34 cellular contexts compared by ENCODE assay signal in genomic region chr19:15811476-15811875, GRCh38. TPM values are rescaled to one million over a fixed set of nuclear protein-coding genes. Genes with fewer than 3 reads are reported as not detected.
"Had no signal": no experiment of that assay in that cellular context is flagged by ENCODE, and none has a peak within 500 bp of the region (broad histone marks: within the 10 kb centered on the region; RNA-seq: fewer than 3 reads in every experiment).

No MANE protein-coding gene starts in this region.

- H3K4me1 Mint-ChIP-seq: endodermal cell, mesothelial cell of epicardium had no signal

- H3K9me3 ChIP-seq: colonic mucosa, esophagus squamous epithelium, gastrocnemius medialis, heart right ventricle, left lung, lower lobe of right lung, mucosa of descending colon had no signal

- H3K36me3 ChIP-seq: colonic mucosa, esophagus squamous epithelium, gastrocnemius medialis, heart right ventricle, left lung, lower lobe of right lung had no signal

- H3K27ac ChIP-seq: colonic mucosa, esophagus squamous epithelium, gastrocnemius medialis, heart right ventricle, left lung, lower lobe of right lung had no signal

- H3K36me3 Mint-ChIP-seq: mesothelial cell of epicardium had no signal

- H3K27me3 ChIP-seq: colonic mucosa had no signal

- ATAC-seq: gastrocnemius medialis, heart right ventricle, left cardiac atrium, left lung, left ventricle myocardium superior, lower lobe of right lung had no signal

- H3K27ac Mint-ChIP-seq: dendritic cell treated with granulocyte-macrophage colony-stimulating factor and Interleukin-4, amounts not matched to agents 40 ng/mL and 50 ng/mL, for 4 days; endodermal cell; mesothelial cell of epicardium; naive B cell had no signal

- H3K4me3 Mint-ChIP-seq: dendritic cell treated with granulocyte-macrophage colony-stimulating factor and Interleukin-4, amounts not matched to agents 40 ng/mL and 50 ng/mL, for 4 days; endodermal cell; mesothelial cell of epicardium; naive B cell had no signal

- H3K9me3 Mint-ChIP-seq: dendritic cell treated with granulocyte-macrophage colony-stimulating factor and Interleukin-4, amounts not matched to agents 40 ng/mL and 50 ng/mL, for 4 days; effector memory CD8-positive, alpha-beta T cell; naive B cell had no signal

- FAIRE-seq: endometrium, endothelial cell of umbilical vein, islet of Langerhans, keratinocyte had no signal

- H3K4me3 ChIP-seq: colonic mucosa, esophagus squamous epithelium, gastrocnemius medialis, heart right ventricle, left lung, lower lobe of right lung, mucosa of descending colon had no signal

- DNase-seq: colonic mucosa, cortex of kidney, endodermal cell, esophagus squamous epithelium, foreskin fibroblast, foreskin melanocyte, gastrocnemius medialis, glutamatergic neuron, head of caudate nucleus, heart right ventricle, hippocampal formation, left cardiac atrium, left lung, left ventricle myocardium superior, lower lobe of right lung, mesenchymal stem cell, naive B cell had no signal

- H3K4me1 ChIP-seq: colonic mucosa, gastrocnemius medialis, left lung, lower lobe of right lung had no signal

RNA-seq across cellular contexts. Expression of gene OR10H1, which starts 4.0 kb away (rescaled TPM):
- total RNA-seq: colonic mucosa, dermis microvascular lymphatic vessel endothelial cell, endothelial cell of umbilical vein, epithelial cell of proximal tubule, esophagus mucosa, esophagus squamous epithelium, gastrocnemius medialis, glomerular endothelial cell, heart right ventricle, kidney epithelial cell, left cardiac atrium, left ventricle myocardium superior, lower lobe of right lung, lung microvascular endothelial cell, mesenteric fat pad, myocyte had no signal
- polyA plus RNA-seq: endothelial cell of umbilical vein, heart right ventricle, keratinocyte had no signal

RNA-seq across cellular contexts. Expression of gene OR10H5, which starts 24.0 kb away (rescaled TPM):
- total RNA-seq: colonic mucosa, dermis microvascular lymphatic vessel endothelial cell, endodermal cell, endothelial cell of umbilical vein, epithelial cell of proximal tubule, esophagus mucosa, esophagus squamous epithelium, gastrocnemius medialis, glomerular endothelial cell, heart right ventricle, kidney epithelial cell, left cardiac atrium, left lung, left ventricle myocardium superior, lower leg skin, lower lobe of right lung, lung microvascular endothelial cell, mesenteric fat pad, mesothelial cell of epicardium, mucosa of descending colon, myocyte had no signal
- polyA plus RNA-seq: endothelial cell of umbilical vein, heart right ventricle, keratinocyte had no signal
